ENCODE assay signal across 2 cellular contexts in genomic region chr16:14346278-14347142, GRCh38.
A peak's percentile ranks its signal among the peaks of the same experiment; 100 is the strongest.
TF ChIP-seq lines count a peak whose summit lies in the region.

No MANE protein-coding gene starts in this region.

TF ChIP-seq in HepG2, 621 proteins besides CTCF, POLR2A, EP300 and RAD21 (continues in another document):
- TF ChIP-seq ZNF850 (CRISPR knock-in tag; conservative IDR thresholded peaks at IDR 0.05), result no peak
- no peak for TF ChIP-seq ZNF510 (CRISPR knock-in tag; IDR thresholded peaks at IDR 0.05; ENCODE audit: low read depth)
- no peak for TF ChIP-seq PHF21A (CRISPR knock-in tag; IDR thresholded peaks at IDR 0.05)
- no peak for TF ChIP-seq RBM22 (optimal IDR thresholded peaks at IDR 0.05; ENCODE audit: low read length)
- TF ChIP-seq CSRNP1 (CRISPR knock-in tag; IDR thresholded peaks at IDR 0.05), result no peak
- TF ChIP-seq HMG20A (CRISPR knock-in tag; IDR thresholded peaks at IDR 0.05; ENCODE audit: borderline replicate concordance), result peak; percentile 24; the same call in 1 of the 2 replicates
- peak; percentile 17; the same call in 1 of the 2 replicates for TF ChIP-seq ZMYM4 (CRISPR knock-in tag; IDR thresholded peaks at IDR 0.05)
- TF ChIP-seq ZBTB49 (CRISPR knock-in tag; IDR thresholded peaks at IDR 0.05; ENCODE audit: borderline replicate concordance), result no peak
- no peak for TF ChIP-seq ZNF816 (CRISPR knock-in tag; IDR thresholded peaks at IDR 0.05; ENCODE audit: borderline replicate concordance)
- no peak for TF ChIP-seq UBTF (CRISPR knock-in tag; IDR thresholded peaks at IDR 0.05)
- no peak for TF ChIP-seq ZHX1 (CRISPR knock-in tag; IDR thresholded peaks at IDR 0.05; ENCODE audit: low read depth)
- 0 out of 2 replicates have a peak, but pooled peaks have one; percentile 27 for TF ChIP-seq ATF1 (CRISPR knock-in tag; IDR thresholded peaks at IDR 0.05)
- TF ChIP-seq EHMT2 (IDR thresholded peaks at IDR 0.05; ENCODE audit: borderline replicate concordance, low read depth, low read length), result no peak
- no peak for TF ChIP-seq ZNF75D (CRISPR knock-in tag; IDR thresholded peaks at IDR 0.05; ENCODE audit: borderline replicate concordance)
- no peak for TF ChIP-seq AKAP8 (CRISPR knock-in tag; IDR thresholded peaks at IDR 0.05)
- TF ChIP-seq RXRA (CRISPR knock-in tag; IDR thresholded peaks at IDR 0.05), result no peak; the same call in 1 of the 2 replicates

TF ChIP-seq in H1, 55 proteins besides CTCF, POLR2A, EP300 and RAD21:
- TF ChIP-seq CEBPB (IDR thresholded peaks at IDR 0.05; ENCODE audit: low read depth, low read length), result no peak
- TF ChIP-seq USF2 (IDR thresholded peaks at IDR 0.05; ENCODE audit: low read length), result no peak
- TF ChIP-seq TAF7 (optimal IDR thresholded peaks at IDR 0.05; ENCODE audit: borderline replicate concordance, low read depth, low read length), result no peak
- TF ChIP-seq HDAC2 (IDR thresholded peaks at IDR 0.05; ENCODE audit: borderline replicate concordance in 1 of 2, low read depth in 2 of 2, low read length in 2 of 2), result no peak
- no peak for TF ChIP-seq POLR2AphosphoS5 (IDR thresholded peaks at IDR 0.05; ENCODE audit: low read depth, low read length)
- TF ChIP-seq E2F6 (IDR thresholded peaks at IDR 0.05), result no peak
- no peak for TF ChIP-seq SP2 (IDR thresholded peaks at IDR 0.05; ENCODE audit: low read length)
- TF ChIP-seq CHD2 (IDR thresholded peaks at IDR 0.05; ENCODE audit: low read length), result no peak
- no peak for TF ChIP-seq SP4 (IDR thresholded peaks at IDR 0.05; ENCODE audit: low read length)
- no peak for TF ChIP-seq RXRA (IDR thresholded peaks at IDR 0.05; ENCODE audit: insufficient read depth, low read depth, low read length)
- no peak for TF ChIP-seq BACH1 (IDR thresholded peaks at IDR 0.05; ENCODE audit: low read length)
- TF ChIP-seq JUND (IDR thresholded peaks at IDR 0.05; ENCODE audit: low read length), result no peak
- TF ChIP-seq RFX5 (IDR thresholded peaks at IDR 0.05; ENCODE audit: borderline replicate concordance, low read depth, low read length), result no peak
- no peak for TF ChIP-seq KDM5A (IDR thresholded peaks at IDR 0.05; ENCODE audit: low read length)
TF ChIP-seq in H1: peak in this region for 0.
